2 cellular contexts compared by ENCODE assay signal in genomic region chr7:39616138-39616537, GRCh38.
TF ChIP-seq lines count a peak whose summit lies in the region.

No MANE protein-coding gene starts in this region.

TF ChIP-seq in SK-N-SH, 30 proteins besides CTCF, POLR2A, EP300 and RAD21 (continued from another document):
- no peak for TF ChIP-seq RFX5 (IDR thresholded peaks at IDR 0.05; ENCODE audit: low read length)
- TF ChIP-seq FOXM1 (IDR thresholded peaks at IDR 0.05; ENCODE audit: low read depth) = no peak
- TF ChIP-seq IRF3 (IDR thresholded peaks at IDR 0.05; ENCODE audit: low read depth, low read length) = no peak

TF ChIP-seq in SK-N-SH treated with all-trans-retinoic acid at 6 μM for 48 hours, 23 proteins besides CTCF, POLR2A, EP300 and RAD21 (continued from another document):
- TF ChIP-seq CSDC2 (CRISPR knock-in tag; IDR thresholded peaks at IDR 0.05) (no peak), ZFP30 (CRISPR knock-in tag; IDR thresholded peaks at IDR 0.05) (no peak), ZNF70 (CRISPR knock-in tag; IDR thresholded peaks at IDR 0.05) (no peak), RARB (CRISPR knock-in tag; IDR thresholded peaks at IDR 0.05) (no peak)
